Comparison of ENCODE assay signal across 21 cellular contexts in genomic region chr10:21217107-21217506, GRCh38.
DNase-seq lines count a peak whose midpoint lies in the region; ATAC-seq and TF ChIP-seq lines count a peak whose summit lies in the region.
"Had no signal": no experiment of that assay in that cellular context is flagged by ENCODE, and none has a peak within 500 bp of the region (broad histone marks: within the 10 kb centered on the region; RNA-seq: fewer than 3 reads in every experiment).

No MANE protein-coding gene starts in this region.

- intact Hi-C loops in Right ventricle myocardium inferior (cut with DNase I), result no loop called here
- intact Hi-C loops in Right ventricle myocardium superior (cut with DNase I), result no loop called here
- intact Hi-C loops in thyroid gland (cut with DNase I), result no loop called here
- intact Hi-C loops in activated T-helper 1 cell treated with anti-CD3 and anti-CD28 coated beads, Interleukin-12 subunit alpha, Interleukin-12 subunit beta, Interleukin-2, Interleukin-4 antibody, amounts not matched to agents 30 ng/mL and 10 ng/mL and 1 ng/mL, durations not matched to agents 14 hours and 24 hours and 36 hours (cut with micrococcal nuclease), result no loop called here

- no peaks in the 10 kb centered on the region for H3K27me3 Mint-ChIP-seq in activated T-helper 1 cell treated with anti-CD3 and anti-CD28 coated beads, Interleukin-12 subunit alpha, Interleukin-12 subunit beta, Interleukin-2, Interleukin-4 antibody, amounts not matched to agents 30 ng/mL and 10 ng/mL and 1 ng/mL, durations not matched to agents 14 hours and 24 hours and 36 hours (ENCODE audit: insufficient read depth)

- H3K4me3 ChIP-seq in cardiac fibroblast (replicated peaks in 1 of 2; ENCODE audit: low read depth in 2 of 2, low read length in 2 of 2), result no peak overlapping the region
- H3K4me3 ChIP-seq in thyroid gland (replicated peaks in 1 of 3), result no peak overlapping the region
- H3K4me3 ChIP-seq: GM23338 had no signal

- peak; percentile 39 for ATAC-seq in Right ventricle myocardium inferior
- ATAC-seq in Right ventricle myocardium superior (ENCODE audit: poor library complexity), result no peak
- ATAC-seq: GM23338 had no signal

- H3K9me3 Mint-ChIP-seq in activated T-helper 1 cell treated with anti-CD3 and anti-CD28 coated beads, Interleukin-12 subunit alpha, Interleukin-12 subunit beta, Interleukin-2, Interleukin-4 antibody, amounts not matched to agents 30 ng/mL and 10 ng/mL and 1 ng/mL, durations not matched to agents 14 hours and 24 hours and 36 hours, result no peaks in the 10 kb centered on the region
- H3K9me3 Mint-ChIP-seq: CD8-positive, alpha-beta memory T cell had no signal

- H3K36me3 Mint-ChIP-seq in activated T-helper 1 cell treated with anti-CD3 and anti-CD28 coated beads, Interleukin-12 subunit alpha, Interleukin-12 subunit beta, Interleukin-2, Interleukin-4 antibody, amounts not matched to agents 30 ng/mL and 10 ng/mL and 1 ng/mL, durations not matched to agents 14 hours and 24 hours and 36 hours (ENCODE audit: low read depth), result no peaks in the 10 kb centered on the region
- H3K36me3 Mint-ChIP-seq: CD8-positive, alpha-beta memory T cell had no signal

- no peaks in the 10 kb centered on the region for H3K36me3 ChIP-seq in thyroid gland

- DNase-seq in Right ventricle myocardium inferior (ENCODE audit: missing footprints) (no peak), Right ventricle myocardium superior (no peak), cardiac fibroblast (ENCODE audit: low read depth in 2 of 2) (peak; percentile 20 to 54), medulla oblongata (ENCODE audit: extremely low spot score) (peak; percentile 79), thyroid gland (peak; percentile 59 to 61), NCI-H2029 (lab: John Stamatoyannopoulos, UW) (no peak), SHP77 (lab: John Stamatoyannopoulos, UW) (no peak)
- no peak for DNase-seq in activated T-helper 1 cell treated with anti-CD3 and anti-CD28 coated beads, Interleukin-12 subunit alpha, Interleukin-12 subunit beta, Interleukin-2, Interleukin-4 antibody, amounts not matched to agents 30 ng/mL and 10 ng/mL and 1 ng/mL, durations not matched to agents 14 hours and 24 hours and 36 hours (ENCODE audit: low spot score)
- DNase-seq: AML-193; Calu3; CD8-positive, alpha-beta memory T cell; DMS153; GDM1; HCEC 1CT; NCI-H1092 treated with DMSO at 0.1 percent for 48 hours; NCI-H1436 treated with DMSO at 0.1 percent for 48 hours; NCI-H2029 treated with DMSO at 0.1 percent for 48 hours; NCI-H446 treated with DMSO at 0.1 percent for 48 hours; NCI-H526 treated with DMSO at 0.1 percent for 48 hours had no signal

- peaks cover 6 to 16% of the 10 kb centered on the region in 2 donors for H3K4me1 ChIP-seq in thyroid gland

- no peaks in the 10 kb centered on the region for H3K4me1 Mint-ChIP-seq in activated T-helper 1 cell treated with anti-CD3 and anti-CD28 coated beads, Interleukin-12 subunit alpha, Interleukin-12 subunit beta, Interleukin-2, Interleukin-4 antibody, amounts not matched to agents 30 ng/mL and 10 ng/mL and 1 ng/mL, durations not matched to agents 14 hours and 24 hours and 36 hours (ENCODE audit: low read depth)
- H3K4me1 Mint-ChIP-seq: CD8-positive, alpha-beta memory T cell had no signal

- TF ChIP-seq CTCF in cardiac fibroblast (IDR thresholded peaks at IDR 0.05; ENCODE audit: low read depth, low read length) (no peak), thyroid gland (IDR thresholded peaks at IDR 0.05) (no peak)

- 11 to 20% methylated on average over 3 of the region's 3 CpGs for WGBS in thyroid gland, 2 donors

- peak in 1 of 2 donors; percentile 12 for TF ChIP-seq POLR2A in thyroid gland (IDR thresholded peaks at IDR 0.05)

- H3K27me3 ChIP-seq in thyroid gland, result no peaks in the 10 kb centered on the region

- no peaks in the 10 kb centered on the region for H3K9me3 ChIP-seq in thyroid gland

- H3K27ac ChIP-seq in thyroid gland, result peak overlapping the region; percentile 44 to 82 (median 77)
- H3K27ac ChIP-seq: C4-2B had no signal

- H3K27ac Mint-ChIP-seq in activated T-helper 1 cell treated with anti-CD3 and anti-CD28 coated beads, Interleukin-12 subunit alpha, Interleukin-12 subunit beta, Interleukin-2, Interleukin-4 antibody, amounts not matched to agents 30 ng/mL and 10 ng/mL and 1 ng/mL, durations not matched to agents 14 hours and 24 hours and 36 hours, result no peak overlapping the region
- H3K27ac Mint-ChIP-seq: CD8-positive, alpha-beta memory T cell; GM23338 had no signal

- no peak overlapping the region for H3K4me3 Mint-ChIP-seq in activated T-helper 1 cell treated with anti-CD3 and anti-CD28 coated beads, Interleukin-12 subunit alpha, Interleukin-12 subunit beta, Interleukin-2, Interleukin-4 antibody, amounts not matched to agents 30 ng/mL and 10 ng/mL and 1 ng/mL, durations not matched to agents 14 hours and 24 hours and 36 hours
- H3K4me3 Mint-ChIP-seq: CD8-positive, alpha-beta memory T cell; GM23338 had no signal

Comparison
In these comparisons a context has a peak if more than half of its experiments do, and no peak if none do; other contexts are left out.
1. DNase-seq: peak in cardiac fibroblast (2 of 2), medulla oblongata (single experiment) and thyroid gland (2 of 2); none in Right ventricle myocardium inferior (single experiment), Right ventricle myocardium superior (single experiment), NCI-H2029 (single experiment), activated T-helper 1 cell treated with anti-CD3 and anti-CD28 coated beads, Interleukin-12 subunit alpha, Interleukin-12 subunit beta, Interleukin-2, Interleukin-4 antibody, amounts not matched to agents 30 ng/mL and 10 ng/mL and 1 ng/mL, durations not matched to agents 14 hours and 24 hours and 36 hours (single experiment) and SHP77 (0 of 2).